In the genomic region with DNA sequence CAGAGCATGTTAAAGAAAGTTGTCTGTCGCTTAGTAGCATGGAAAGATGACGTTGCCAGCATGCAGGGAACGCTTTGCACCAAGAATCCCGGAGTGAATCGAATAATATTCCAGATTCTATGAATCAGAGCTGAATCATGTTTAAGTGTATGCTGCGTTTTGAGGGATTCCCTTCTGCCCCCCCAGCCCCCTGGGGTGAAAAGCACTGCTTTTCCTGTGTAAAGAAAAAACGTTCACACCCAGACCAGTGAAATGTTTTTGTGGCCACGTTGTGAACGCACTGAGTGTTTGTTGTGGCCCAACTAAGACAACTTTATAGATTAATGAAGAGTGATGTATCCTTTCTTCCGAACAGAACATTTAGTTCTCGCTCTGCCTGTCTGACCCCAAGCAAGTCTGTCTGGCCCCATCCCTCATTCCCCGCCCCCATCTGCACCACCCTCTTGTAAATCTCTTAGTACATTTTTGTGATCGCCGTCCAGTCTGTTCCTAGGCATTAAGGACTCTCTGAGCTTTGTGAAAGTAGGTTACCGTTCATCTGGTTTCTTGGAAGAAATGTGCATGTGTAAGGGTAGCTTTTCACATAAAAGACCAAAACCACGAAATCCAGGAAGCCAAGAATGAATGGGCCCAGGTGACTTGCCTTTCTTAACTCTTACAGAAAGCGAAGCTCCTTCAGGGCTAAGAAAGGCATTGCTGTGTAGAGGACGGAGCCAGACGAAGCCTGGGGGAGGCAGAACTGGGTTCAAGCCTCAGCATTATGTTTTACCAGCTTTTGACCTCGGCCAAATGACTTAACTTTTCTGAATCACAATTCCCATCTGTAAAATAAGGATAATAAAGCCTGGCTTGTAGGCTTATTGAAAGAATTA, we compare ENCODE assay signal across 12 cellular contexts.
DNase-seq lines count a peak whose midpoint lies in the region; ATAC-seq and TF ChIP-seq lines count a peak whose summit lies in the region.
"Had no signal": no experiment of that assay in that cellular context is flagged by ENCODE, and none has a peak within 500 bp of the region (broad histone marks: within the 10 kb centered on the region; RNA-seq: fewer than 3 reads in every experiment).

No MANE protein-coding gene starts in this region.

- H3K9me3 Mint-ChIP-seq in endodermal cell = no peaks in the 10 kb centered on the region

- peaks cover 97% of the 10 kb centered on the region for H3K79me2 ChIP-seq in SK-N-SH (ENCODE audit: insufficient read depth)

- intact Hi-C loops in sigmoid colon (cut with DNase I) = no loop called here

- TF ChIP-seq RAD21 in SK-N-SH (IDR thresholded peaks at IDR 0.05; ENCODE audit: low read length) = no peak

- no peak for TF ChIP-seq CTCF in SK-N-SH (IDR thresholded peaks at IDR 0.05)
- TF ChIP-seq CTCF in endodermal cell (conservative IDR thresholded peaks at IDR 0.05) = no peak
- TF ChIP-seq CTCF in sigmoid colon (IDR thresholded peaks at IDR 0.05) = no peak

- H3K36me3 ChIP-seq in SK-N-SH (replicated peaks in 1 of 2; ENCODE audit: control insufficient read depth in 1 of 2, insufficient read depth in 2 of 2, low read length in 1 of 2) (no peaks in the 10 kb centered on the region), endodermal cell (ENCODE audit: control insufficient read depth, insufficient read depth, low read length) (no peaks in the 10 kb centered on the region), sigmoid colon (no peaks in the 10 kb centered on the region)
- H3K36me3 ChIP-seq: pancreas had no signal

- no peak for TF ChIP-seq POLR2A in sigmoid colon (IDR thresholded peaks at IDR 0.05)

- no peak overlapping the region for H3K27ac Mint-ChIP-seq in endodermal cell

- H3K9me3 ChIP-seq in SK-N-SH (no peaks in the 10 kb centered on the region), endodermal cell (ENCODE audit: control insufficient read depth, low read length) (no peaks in the 10 kb centered on the region), sigmoid colon (no peaks in the 10 kb centered on the region)
- H3K9me3 ChIP-seq: pancreas had no signal

- H3K27me3 ChIP-seq in SK-N-SH (ENCODE audit: insufficient read depth) = no peaks in the 10 kb centered on the region
- no peaks in the 10 kb centered on the region for H3K27me3 ChIP-seq in endodermal cell (ENCODE audit: control insufficient read depth, insufficient read depth, low read length, poor library complexity, severe bottlenecking)
- H3K27me3 ChIP-seq in sigmoid colon = no peaks in the 10 kb centered on the region
- H3K27me3 ChIP-seq: pancreas had no signal

- H3K9ac ChIP-seq in SK-N-SH (peak overlapping the region; percentile 17; the same call in 1 of the 2 replicates), endodermal cell (ENCODE audit: extremely low read depth, low read length, poor library complexity, severe bottlenecking) (no peak overlapping the region)

- peak overlapping the region in 1 of 2 experiments; percentile 58; a peak in 2 of 4 replicates for H3K27ac ChIP-seq in SK-N-SH (ENCODE audit: low read depth in 2 of 2, low read length in 1 of 2)
- H3K27ac ChIP-seq in endodermal cell (ENCODE audit: low read depth, low read length) = peak overlapping the region; percentile 18
- peak overlapping the region; percentile 67 to 95 (median 85) for H3K27ac ChIP-seq in sigmoid colon
- H3K27ac ChIP-seq: pancreas, VCaP had no signal

- TF ChIP-seq EP300 in SK-N-SH (IDR thresholded peaks at IDR 0.05; ENCODE audit: borderline replicate concordance in 1 of 2, low read depth in 1 of 2, low read length in 1 of 2) (peak in 1 of 2 experiments; percentile 32; a peak in 1 of 4 replicates), sigmoid colon (IDR thresholded peaks at IDR 0.05) (peak; percentile 88 to 98 (median 92))

- no peak overlapping the region for H2AFZ ChIP-seq in SK-N-SH (ENCODE audit: low read depth)

- ATAC-seq in GM19467 (IDR thresholded peaks at IDR 0.05; ENCODE audit: unreplicated experiment) = no peak
- ATAC-seq in HG02885 (IDR thresholded peaks at IDR 0.05; ENCODE audit: poor library complexity, unreplicated experiment) = no peak
- ATAC-seq: pancreas had no signal

- peak overlapping the region; percentile 44 for H3K4me2 ChIP-seq in SK-N-SH

- 54% methylated on average over 20 of the region's 20 CpGs for WGBS in SK-N-SH (ENCODE audit: low lambda C conversion rate)
- 86 to 87% methylated on average over 17 to 20 of the region's 20 CpGs for WGBS in endodermal cell (ENCODE audit: insufficient coverage in 1 of 2, insufficient read length in 1 of 2), 2 experiments
- WGBS in sigmoid colon, 2 donors = 67 to 83% methylated on average over 20 of the region's 20 CpGs

- CTCF ChIA-PET in SK-N-SH (lab: Yijun Ruan, JAX) = interaction anchor here (1.0 to 1.4 kb wide), 2 partner anchors 9 to 32 kb away, joined by 3 to 5 read pairs; no protein-coding TSS in a partner anchor

- peaks cover 23% of the 10 kb centered on the region for H3K4me1 Mint-ChIP-seq in endodermal cell

- DNase-seq in Daoy (ENCODE audit: low read depth) (peak; percentile 86), SK-N-SH (no peak), endodermal cell (no peak), sigmoid colon (peak; percentile 95), NOMO-1 treated with dmso at 0.1 percent for 144 hours (lab: John Stamatoyannopoulos, UW; ENCODE audit: unreplicated experiment) (no peak), DMS 273 (lab: John Stamatoyannopoulos, UW; ENCODE audit: unreplicated experiment) (no peak)
- DNase-seq: foreskin melanocyte, NCI-H1694, pancreas had no signal

- H3K4me1 ChIP-seq in SK-N-SH (ENCODE audit: control insufficient read depth in 1 of 2, insufficient read depth in 2 of 2, low read depth in 1 of 2, low read length in 1 of 2) = peaks cover 9 to 37% of the 10 kb centered on the region in 2 experiments; a peak in 3 of 4 replicates
- H3K4me1 ChIP-seq in endodermal cell (ENCODE audit: control insufficient read depth, insufficient read depth, low read length) = no peaks in the 10 kb centered on the region
- peaks cover 0 to 91% (median 77%) of the 10 kb centered on the region in 4 donors for H3K4me1 ChIP-seq in sigmoid colon
- H3K4me1 ChIP-seq: pancreas had no signal

- H3K4me3 Mint-ChIP-seq in endodermal cell = no peak overlapping the region

- no peaks in the 10 kb centered on the region for H3K36me3 Mint-ChIP-seq in endodermal cell (ENCODE audit: low read depth)

- POLR2A ChIA-PET in SK-N-SH (lab: Yijun Ruan, JAX) = no interaction called here

- peaks cover 7% of the 10 kb centered on the region for H3F3A ChIP-seq in SK-N-SH (replicated peaks; ENCODE audit: insufficient read depth)

- H3K4me3 ChIP-seq in SK-N-SH (ENCODE audit: low read depth in 2 of 2, low read length in 1 of 2) (no peak overlapping the region), endodermal cell (ENCODE audit: low read length) (no peak overlapping the region), sigmoid colon (peak overlapping the region in 1 of 4 donors; percentile 5)
- H3K4me3 ChIP-seq: pancreas had no signal

- no peaks in the 10 kb centered on the region for H3K9me2 ChIP-seq in SK-N-SH

- no peaks in the 10 kb centered on the region for H3K27me3 Mint-ChIP-seq in endodermal cell (ENCODE audit: insufficient read depth)

- peaks cover 37% of the 10 kb centered on the region; the same call in 1 of the 2 replicates for H4K20me1 ChIP-seq in SK-N-SH (ENCODE audit: insufficient read depth)

TF ChIP-seq in SK-N-SH, 30 proteins besides CTCF, POLR2A, EP300 and RAD21 (continues in another document):
- TF ChIP-seq, protein P1, sequence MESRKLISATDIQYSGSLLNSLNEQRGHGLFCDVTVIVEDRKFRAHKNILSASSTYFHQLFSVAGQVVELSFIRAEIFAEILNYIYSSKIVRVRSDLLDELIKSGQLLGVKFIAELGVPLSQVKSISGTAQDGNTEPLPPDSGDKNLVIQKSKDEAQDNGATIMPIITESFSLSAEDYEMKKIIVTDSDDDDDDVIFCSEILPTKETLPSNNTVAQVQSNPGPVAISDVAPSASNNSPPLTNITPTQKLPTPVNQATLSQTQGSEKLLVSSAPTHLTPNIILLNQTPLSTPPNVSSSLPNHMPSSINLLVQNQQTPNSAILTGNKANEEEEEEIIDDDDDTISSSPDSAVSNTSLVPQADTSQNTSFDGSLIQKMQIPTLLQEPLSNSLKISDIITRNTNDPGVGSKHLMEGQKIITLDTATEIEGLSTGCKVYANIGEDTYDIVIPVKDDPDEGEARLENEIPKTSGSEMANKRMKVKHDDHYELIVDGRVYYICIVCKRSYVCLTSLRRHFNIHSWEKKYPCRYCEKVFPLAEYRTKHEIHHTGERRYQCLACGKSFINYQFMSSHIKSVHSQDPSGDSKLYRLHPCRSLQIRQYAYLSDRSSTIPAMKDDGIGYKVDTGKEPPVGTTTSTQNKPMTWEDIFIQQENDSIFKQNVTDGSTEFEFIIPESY (IDR thresholded peaks at IDR 0.05; ENCODE audit: borderline replicate concordance, low read depth) = no peak
- TF ChIP-seq FOXJ3 (CRISPR knock-in tag; IDR thresholded peaks at IDR 0.05) (no peak), YY1 (IDR thresholded peaks at IDR 0.05; ENCODE audit: low read depth) (no peak), FOSL2 (IDR thresholded peaks at IDR 0.05; ENCODE audit: borderline replicate concordance, low read depth) (peak; percentile 91), TCF12 (IDR thresholded peaks at IDR 0.05) (peak; percentile 72), RXRA (IDR thresholded peaks at IDR 0.05; ENCODE audit: borderline replicate concordance, low read depth) (0 out of 2 replicates have a peak, but pooled peaks have one; percentile 37), SMC3 (IDR thresholded peaks at IDR 0.05; ENCODE audit: low read depth, low read length) (no peak), TAF1 (IDR thresholded peaks at IDR 0.05; ENCODE audit: borderline replicate concordance, low read depth, low read length) (no peak), POLR2AphosphoS5 (IDR thresholded peaks at IDR 0.05; ENCODE audit: low read depth, low read length) (0 out of 2 replicates have a peak, but pooled peaks have one; percentile 21)
- TF ChIP-seq, protein P2, sequence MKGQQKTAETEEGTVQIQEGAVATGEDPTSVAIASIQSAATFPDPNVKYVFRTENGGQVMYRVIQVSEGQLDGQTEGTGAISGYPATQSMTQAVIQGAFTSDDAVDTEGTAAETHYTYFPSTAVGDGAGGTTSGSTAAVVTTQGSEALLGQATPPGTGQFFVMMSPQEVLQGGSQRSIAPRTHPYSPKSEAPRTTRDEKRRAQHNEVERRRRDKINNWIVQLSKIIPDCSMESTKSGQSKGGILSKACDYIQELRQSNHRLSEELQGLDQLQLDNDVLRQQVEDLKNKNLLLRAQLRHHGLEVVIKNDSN (IDR thresholded peaks at IDR 0.05; ENCODE audit: borderline replicate concordance, low read depth) = no peak
- TF ChIP-seq, protein P3, sequence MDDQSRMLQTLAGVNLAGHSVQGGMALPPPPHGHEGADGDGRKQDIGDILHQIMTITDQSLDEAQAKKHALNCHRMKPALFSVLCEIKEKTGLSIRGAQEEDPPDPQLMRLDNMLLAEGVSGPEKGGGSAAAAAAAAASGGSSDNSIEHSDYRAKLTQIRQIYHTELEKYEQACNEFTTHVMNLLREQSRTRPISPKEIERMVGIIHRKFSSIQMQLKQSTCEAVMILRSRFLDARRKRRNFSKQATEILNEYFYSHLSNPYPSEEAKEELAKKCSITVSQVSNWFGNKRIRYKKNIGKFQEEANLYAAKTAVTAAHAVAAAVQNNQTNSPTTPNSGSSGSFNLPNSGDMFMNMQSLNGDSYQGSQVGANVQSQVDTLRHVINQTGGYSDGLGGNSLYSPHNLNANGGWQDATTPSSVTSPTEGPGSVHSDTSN (IDR thresholded peaks at IDR 0.05) = peak; percentile 43; the same call in 1 of the 2 replicates

Comparison
In these comparisons a context has a peak if more than half of its experiments do, and no peak if none do; other contexts are left out.
1. DNase-seq: peak in Daoy (single experiment) and sigmoid colon (single experiment); none in SK-N-SH (single experiment), endodermal cell (single experiment), NOMO-1 treated with dmso at 0.1 percent for 144 hours (single experiment) and DMS 273 (single experiment).